8 cellular contexts compared by ENCODE assay signal in genomic region chr16:3234543-3235541, GRCh38. TPM values are rescaled to one million over a fixed set of nuclear protein-coding genes. Genes with fewer than 3 reads are reported as not detected.
DNase-seq lines count a peak whose midpoint lies in the region; ATAC-seq, FAIRE-seq and TF ChIP-seq lines count a peak whose summit lies in the region.

A gene with protein sequence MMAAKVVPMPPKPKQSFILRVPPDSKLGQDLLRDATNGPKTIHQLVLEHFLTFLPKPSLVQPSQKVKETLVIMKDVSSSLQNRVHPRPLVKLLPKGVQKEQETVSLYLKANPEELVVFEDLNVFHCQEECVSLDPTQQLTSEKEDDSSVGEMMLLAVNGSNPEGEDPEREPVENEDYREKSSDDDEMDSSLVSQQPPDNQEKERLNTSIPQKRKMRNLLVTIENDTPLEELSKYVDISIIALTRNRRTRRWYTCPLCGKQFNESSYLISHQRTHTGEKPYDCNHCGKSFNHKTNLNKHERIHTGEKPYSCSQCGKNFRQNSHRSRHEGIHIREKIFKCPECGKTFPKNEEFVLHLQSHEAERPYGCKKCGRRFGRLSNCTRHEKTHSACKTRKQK (minus strand): TSS chr16:3235158. CDS start chr16:3233755, 1,403 bp downstream.

- peak; percentile 95 for ATAC-seq in RWPE2 (ENCODE audit: low read depth)
- ATAC-seq in natural killer cell, result peak; percentile 92 to 95 (median 93)

- peak within 1 kb of the TSS; percentile 87 for H3K4me2 ChIP-seq in Loucy (ENCODE audit: low read depth, low read length, poor library complexity, severe bottlenecking)

- peak within 1 kb of the TSS; percentile 79 for H2AFZ ChIP-seq in Loucy (ENCODE audit: low read length)

- peaks cover 15% of the 10 kb centered on the region for H3K4me1 Mint-ChIP-seq in activated T-helper 2 cell treated with anti-CD3 and anti-CD28 coated beads, Interferon-gamma antibody, Interleukin-2, Interleukin-4, amounts not matched to agents 10 μg/mL and 5 μg/mL and 100 μg/mL, durations not matched to agents 14 hours and 24 hours and 36 hours (ENCODE audit: low read depth)
- peaks cover 29 to 34% of the 10 kb centered on the region in 2 donors for H3K4me1 Mint-ChIP-seq in natural killer cell

- H3K4me3 ChIP-seq in Loucy (ENCODE audit: low read length, poor library complexity, severe bottlenecking), result peak within 1 kb of the TSS; percentile 93
- peak within 1 kb of the TSS; percentile 100 for H3K4me3 ChIP-seq in RWPE2 (ENCODE audit: severe bottlenecking)

- H3K4me3 Mint-ChIP-seq in activated T-helper 2 cell treated with anti-CD3 and anti-CD28 coated beads, Interferon-gamma antibody, Interleukin-2, Interleukin-4, amounts not matched to agents 10 μg/mL and 5 μg/mL and 100 μg/mL, durations not matched to agents 14 hours and 24 hours and 36 hours (ENCODE audit: low read depth), result peak within 1 kb of the TSS; percentile 97
- H3K4me3 Mint-ChIP-seq in natural killer cell, result peak within 1 kb of the TSS; percentile 92

- peaks cover 2% of the 10 kb centered on the region for H3K27me3 Mint-ChIP-seq in activated T-helper 2 cell treated with anti-CD3 and anti-CD28 coated beads, Interferon-gamma antibody, Interleukin-2, Interleukin-4, amounts not matched to agents 10 μg/mL and 5 μg/mL and 100 μg/mL, durations not matched to agents 14 hours and 24 hours and 36 hours (ENCODE audit: low read depth)
- H3K27me3 Mint-ChIP-seq in natural killer cell (ENCODE audit: low read depth in 2 of 2), result no peaks in the 10 kb centered on the region

- no peaks in the 10 kb centered on the region for H3K9me2 ChIP-seq in Loucy (replicated peaks; ENCODE audit: low read depth, low read length)

- H3K4me1 ChIP-seq in Loucy (ENCODE audit: insufficient read depth, low read length, poor library complexity, severe bottlenecking), result peaks cover 16% of the 10 kb centered on the region
- peaks cover 5% of the 10 kb centered on the region for H3K4me1 ChIP-seq in RWPE2 (ENCODE audit: insufficient read depth, poor library complexity, severe bottlenecking)

- peak within 1 kb of the TSS; percentile 92 for H3K9ac ChIP-seq in Loucy (ENCODE audit: low read depth, low read length, poor library complexity, severe bottlenecking)

- peaks cover 41% of the 10 kb centered on the region for H3K36me3 Mint-ChIP-seq in activated T-helper 2 cell treated with anti-CD3 and anti-CD28 coated beads, Interferon-gamma antibody, Interleukin-2, Interleukin-4, amounts not matched to agents 10 μg/mL and 5 μg/mL and 100 μg/mL, durations not matched to agents 14 hours and 24 hours and 36 hours (ENCODE audit: low read depth)
- H3K36me3 Mint-ChIP-seq in natural killer cell, result peaks cover 26% of the 10 kb centered on the region

- TF ChIP-seq POLR2A in H54 (IDR thresholded peaks at IDR 0.05; ENCODE audit: low read depth, low read length), result peak; percentile 70

- H3K27me3 ChIP-seq in Loucy (ENCODE audit: insufficient read depth, low read length, poor library complexity, severe bottlenecking), result no peaks in the 10 kb centered on the region
- no peaks in the 10 kb centered on the region for H3K27me3 ChIP-seq in RWPE2 (ENCODE audit: insufficient read depth, poor library complexity, severe bottlenecking)

- H3K9me3 ChIP-seq in Loucy (ENCODE audit: insufficient read depth, low read depth, low read length), result no peaks in the 10 kb centered on the region
- H3K9me3 ChIP-seq in RWPE2 (ENCODE audit: severe bottlenecking), result no peaks in the 10 kb centered on the region

- H3K79me2 ChIP-seq in Loucy (ENCODE audit: insufficient read depth, low read length), result peaks cover 24% of the 10 kb centered on the region

- TF ChIP-seq CTCF in Loucy (conservative IDR thresholded peaks at IDR 0.05; ENCODE audit: low read length) (no peak), RWPE2 (IDR thresholded peaks at IDR 0.05; ENCODE audit: poor library complexity, severe bottlenecking) (no peak), natural killer cell (IDR thresholded peaks at IDR 0.05) (no peak)

- peak within 1 kb of the TSS; percentile 62 for H3K27ac ChIP-seq in RWPE2 (ENCODE audit: poor library complexity, severe bottlenecking)

- H3K9me3 Mint-ChIP-seq in activated T-helper 2 cell treated with anti-CD3 and anti-CD28 coated beads, Interferon-gamma antibody, Interleukin-2, Interleukin-4, amounts not matched to agents 10 μg/mL and 5 μg/mL and 100 μg/mL, durations not matched to agents 14 hours and 24 hours and 36 hours, result peaks cover 32% of the 10 kb centered on the region
- peaks cover 0 to 2% of the 10 kb centered on the region in 2 donors for H3K9me3 Mint-ChIP-seq in natural killer cell

- DNase-seq in ELF-1 (ENCODE audit: low read depth, low spot score), result peak; percentile 97
- peak; percentile 90 for DNase-seq in H54 (ENCODE audit: insufficient read length, low spot score)
- DNase-seq in RWPE2 (ENCODE audit: low spot score), result peak; percentile 96
- peak; percentile 91 for DNase-seq in activated T-helper 2 cell treated with anti-CD3 and anti-CD28 coated beads, Interferon-gamma antibody, Interleukin-2, Interleukin-4, amounts not matched to agents 10 μg/mL and 5 μg/mL and 100 μg/mL, durations not matched to agents 14 hours and 24 hours and 36 hours (ENCODE audit: low spot score)
- peak; percentile 94 for DNase-seq in fibroblast of peridontal ligament (ENCODE audit: extremely low read depth)
- peak; percentile 90 for DNase-seq in natural killer cell
- DNase-seq in stimulated activated naive CD4-positive, alpha-beta T cell (lab: John Stamatoyannopoulos, UW), result peak; percentile 88 to 95 (median 90)

- peaks cover 4% of the 10 kb centered on the region; the same call in 1 of the 2 replicates for H3K36me3 ChIP-seq in Loucy (ENCODE audit: insufficient read depth, low read length)
- peaks cover 38% of the 10 kb centered on the region for H3K36me3 ChIP-seq in RWPE2 (ENCODE audit: low read depth)

- no peak for FAIRE-seq in H54 (lab: Jason Lieb, UNC)

- intact Hi-C loops in activated T-helper 2 cell treated with anti-CD3 and anti-CD28 coated beads, Interferon-gamma antibody, Interleukin-2, Interleukin-4, amounts not matched to agents 10 μg/mL and 5 μg/mL and 100 μg/mL, durations not matched to agents 14 hours and 24 hours and 36 hours (cut with micrococcal nuclease), result loop anchor here (1.0 to 2.0 kb wide), 3 partner anchors 29 to 166 kb away; partner anchors contain the start of genes ZNF174, ZNF263 and ZSCAN32
- intact Hi-C loops in natural killer cell (cut with micrococcal nuclease), result loop anchor here (1.0 kb wide), 1 partner anchor 48 kb away; the partner anchor contains the start of gene ZNF263

- no peaks in the 10 kb centered on the region for H3F3A ChIP-seq in Loucy (ENCODE audit: low read depth)

- H3K27ac Mint-ChIP-seq in activated T-helper 2 cell treated with anti-CD3 and anti-CD28 coated beads, Interferon-gamma antibody, Interleukin-2, Interleukin-4, amounts not matched to agents 10 μg/mL and 5 μg/mL and 100 μg/mL, durations not matched to agents 14 hours and 24 hours and 36 hours, result peak within 1 kb of the TSS; percentile 91
- peak within 1 kb of the TSS; percentile 94 for H3K27ac Mint-ChIP-seq in natural killer cell

- H4K20me1 ChIP-seq in Loucy (ENCODE audit: insufficient read depth, low read length, poor library complexity, severe bottlenecking), result peaks cover 12% of the 10 kb centered on the region

RNA-seq across cellular contexts. Expression of the gene that starts here (rescaled TPM):
- 11.0 and 12.2 TPM in 2 replicates for total RNA-seq in activated T-helper 2 cell treated with anti-CD3 and anti-CD28 coated beads, Interferon-gamma antibody, Interleukin-2, Interleukin-4, amounts not matched to agents 10 μg/mL and 5 μg/mL and 100 μg/mL, durations not matched to agents 14 hours and 24 hours and 36 hours
- total RNA-seq in natural killer cell, result 10 to 100 TPM in 1 of 3 donors, 1 to 10 TPM in 2; 5.3 to 10.9 (median 5.6) TPM

Comparison
In these comparisons a context has a peak if more than half of its experiments do, and no peak if none do; other contexts are left out.
1. Peak in every context shown above with its lines: DNase-seq, ATAC-seq, H3K4me3 ChIP-seq and H3K27ac ChIP-seq.